1 cellular context compared by ENCODE assay signal in genomic region chr22:24091551-24092420, GRCh38.
TF ChIP-seq lines count a peak whose summit lies in the region.

No MANE protein-coding gene starts in this region.

TF ChIP-seq in HepG2, 621 proteins besides CTCF, POLR2A, EP300 and RAD21 (continued from another document):
- TF ChIP-seq, protein P1, sequence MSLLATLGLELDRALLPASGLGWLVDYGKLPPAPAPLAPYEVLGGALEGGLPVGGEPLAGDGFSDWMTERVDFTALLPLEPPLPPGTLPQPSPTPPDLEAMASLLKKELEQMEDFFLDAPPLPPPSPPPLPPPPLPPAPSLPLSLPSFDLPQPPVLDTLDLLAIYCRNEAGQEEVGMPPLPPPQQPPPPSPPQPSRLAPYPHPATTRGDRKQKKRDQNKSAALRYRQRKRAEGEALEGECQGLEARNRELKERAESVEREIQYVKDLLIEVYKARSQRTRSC (CRISPR knock-in tag; IDR thresholded peaks at IDR 0.05; ENCODE audit: low read depth) = no peak
- TF ChIP-seq KDM3A (CRISPR knock-in tag; IDR thresholded peaks at IDR 0.05; ENCODE audit: low read depth) = no peak
- TF ChIP-seq ZNF563 (CRISPR knock-in tag; IDR thresholded peaks at IDR 0.05) = no peak
- TF ChIP-seq ZNF776 (CRISPR knock-in tag; IDR thresholded peaks at IDR 0.05) = 0 out of 2 replicates have a peak, but pooled peaks have one; percentile 30
- no peak for TF ChIP-seq ZFP90 (CRISPR knock-in tag; IDR thresholded peaks at IDR 0.05; ENCODE audit: borderline replicate concordance)
- TF ChIP-seq KLF12 (CRISPR knock-in tag; IDR thresholded peaks at IDR 0.05; ENCODE audit: borderline replicate concordance) = no peak
- TF ChIP-seq RBM22 (optimal IDR thresholded peaks at IDR 0.05; ENCODE audit: low read length) = peak; percentile 60
- no peak for TF ChIP-seq CHD2 (IDR thresholded peaks at IDR 0.05; ENCODE audit: low read depth, low read length)
- TF ChIP-seq KDM6A (CRISPR knock-in tag; IDR thresholded peaks at IDR 0.05; ENCODE audit: low read depth) = no peak
- TF ChIP-seq HNRNPK (IDR thresholded peaks at IDR 0.05; ENCODE audit: low read depth, low read length, poor library complexity, severe bottlenecking) = no peak
- TF ChIP-seq, protein P2, sequence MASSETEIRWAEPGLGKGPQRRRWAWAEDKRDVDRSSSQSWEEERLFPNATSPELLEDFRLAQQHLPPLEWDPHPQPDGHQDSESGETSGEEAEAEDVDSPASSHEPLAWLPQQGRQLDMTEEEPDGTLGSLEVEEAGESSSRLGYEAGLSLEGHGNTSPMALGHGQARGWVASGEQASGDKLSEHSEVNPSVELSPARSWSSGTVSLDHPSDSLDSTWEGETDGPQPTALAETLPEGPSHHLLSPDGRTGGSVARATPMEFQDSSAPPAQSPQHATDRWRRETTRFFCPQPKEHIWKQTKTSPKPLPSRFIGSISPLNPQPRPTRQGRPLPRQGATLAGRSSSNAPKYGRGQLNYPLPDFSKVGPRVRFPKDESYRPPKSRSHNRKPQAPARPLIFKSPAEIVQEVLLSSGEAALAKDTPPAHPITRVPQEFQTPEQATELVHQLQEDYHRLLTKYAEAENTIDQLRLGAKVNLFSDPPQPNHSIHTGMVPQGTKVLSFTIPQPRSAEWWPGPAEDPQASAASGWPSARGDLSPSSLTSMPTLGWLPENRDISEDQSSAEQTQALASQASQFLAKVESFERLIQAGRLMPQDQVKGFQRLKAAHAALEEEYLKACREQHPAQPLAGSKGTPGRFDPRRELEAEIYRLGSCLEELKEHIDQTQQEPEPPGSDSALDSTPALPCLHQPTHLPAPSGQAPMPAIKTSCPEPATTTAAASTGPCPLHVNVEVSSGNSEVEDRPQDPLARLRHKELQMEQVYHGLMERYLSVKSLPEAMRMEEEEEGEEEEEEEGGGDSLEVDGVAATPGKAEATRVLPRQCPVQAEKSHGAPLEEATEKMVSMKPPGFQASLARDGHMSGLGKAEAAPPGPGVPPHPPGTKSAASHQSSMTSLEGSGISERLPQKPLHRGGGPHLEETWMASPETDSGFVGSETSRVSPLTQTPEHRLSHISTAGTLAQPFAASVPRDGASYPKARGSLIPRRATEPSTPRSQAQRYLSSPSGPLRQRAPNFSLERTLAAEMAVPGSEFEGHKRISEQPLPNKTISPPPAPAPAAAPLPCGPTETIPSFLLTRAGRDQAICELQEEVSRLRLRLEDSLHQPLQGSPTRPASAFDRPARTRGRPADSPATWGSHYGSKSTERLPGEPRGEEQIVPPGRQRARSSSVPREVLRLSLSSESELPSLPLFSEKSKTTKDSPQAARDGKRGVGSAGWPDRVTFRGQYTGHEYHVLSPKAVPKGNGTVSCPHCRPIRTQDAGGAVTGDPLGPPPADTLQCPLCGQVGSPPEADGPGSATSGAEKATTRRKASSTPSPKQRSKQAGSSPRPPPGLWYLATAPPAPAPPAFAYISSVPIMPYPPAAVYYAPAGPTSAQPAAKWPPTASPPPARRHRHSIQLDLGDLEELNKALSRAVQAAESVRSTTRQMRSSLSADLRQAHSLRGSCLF (CRISPR knock-in tag; IDR thresholded peaks at IDR 0.05; ENCODE audit: borderline replicate concordance) = no peak
- TF ChIP-seq, protein P3, sequence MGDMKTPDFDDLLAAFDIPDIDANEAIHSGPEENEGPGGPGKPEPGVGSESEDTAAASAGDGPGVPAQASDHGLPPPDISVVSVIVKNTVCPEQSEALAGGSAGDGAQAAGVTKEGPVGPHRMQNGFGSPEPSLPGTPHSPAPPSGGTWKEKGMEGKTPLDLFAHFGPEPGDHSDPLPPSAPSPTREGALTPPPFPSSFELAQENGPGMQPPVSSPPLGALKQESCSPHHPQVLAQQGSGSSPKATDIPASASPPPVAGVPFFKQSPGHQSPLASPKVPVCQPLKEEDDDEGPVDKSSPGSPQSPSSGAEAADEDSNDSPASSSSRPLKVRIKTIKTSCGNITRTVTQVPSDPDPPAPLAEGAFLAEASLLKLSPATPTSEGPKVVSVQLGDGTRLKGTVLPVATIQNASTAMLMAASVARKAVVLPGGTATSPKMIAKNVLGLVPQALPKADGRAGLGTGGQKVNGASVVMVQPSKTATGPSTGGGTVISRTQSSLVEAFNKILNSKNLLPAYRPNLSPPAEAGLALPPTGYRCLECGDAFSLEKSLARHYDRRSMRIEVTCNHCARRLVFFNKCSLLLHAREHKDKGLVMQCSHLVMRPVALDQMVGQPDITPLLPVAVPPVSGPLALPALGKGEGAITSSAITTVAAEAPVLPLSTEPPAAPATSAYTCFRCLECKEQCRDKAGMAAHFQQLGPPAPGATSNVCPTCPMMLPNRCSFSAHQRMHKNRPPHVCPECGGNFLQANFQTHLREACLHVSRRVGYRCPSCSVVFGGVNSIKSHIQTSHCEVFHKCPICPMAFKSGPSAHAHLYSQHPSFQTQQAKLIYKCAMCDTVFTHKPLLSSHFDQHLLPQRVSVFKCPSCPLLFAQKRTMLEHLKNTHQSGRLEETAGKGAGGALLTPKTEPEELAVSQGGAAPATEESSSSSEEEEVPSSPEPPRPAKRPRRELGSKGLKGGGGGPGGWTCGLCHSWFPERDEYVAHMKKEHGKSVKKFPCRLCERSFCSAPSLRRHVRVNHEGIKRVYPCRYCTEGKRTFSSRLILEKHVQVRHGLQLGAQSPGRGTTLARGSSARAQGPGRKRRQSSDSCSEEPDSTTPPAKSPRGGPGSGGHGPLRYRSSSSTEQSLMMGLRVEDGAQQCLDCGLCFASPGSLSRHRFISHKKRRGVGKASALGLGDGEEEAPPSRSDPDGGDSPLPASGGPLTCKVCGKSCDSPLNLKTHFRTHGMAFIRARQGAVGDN (CRISPR knock-in tag; IDR thresholded peaks at IDR 0.05) = peak; percentile 19; the same call in 1 of the 2 replicates
- no peak for TF ChIP-seq PHF21A (CRISPR knock-in tag; IDR thresholded peaks at IDR 0.05)
